ENCODE assay signal across 3 cellular contexts in the genomic region with DNA sequence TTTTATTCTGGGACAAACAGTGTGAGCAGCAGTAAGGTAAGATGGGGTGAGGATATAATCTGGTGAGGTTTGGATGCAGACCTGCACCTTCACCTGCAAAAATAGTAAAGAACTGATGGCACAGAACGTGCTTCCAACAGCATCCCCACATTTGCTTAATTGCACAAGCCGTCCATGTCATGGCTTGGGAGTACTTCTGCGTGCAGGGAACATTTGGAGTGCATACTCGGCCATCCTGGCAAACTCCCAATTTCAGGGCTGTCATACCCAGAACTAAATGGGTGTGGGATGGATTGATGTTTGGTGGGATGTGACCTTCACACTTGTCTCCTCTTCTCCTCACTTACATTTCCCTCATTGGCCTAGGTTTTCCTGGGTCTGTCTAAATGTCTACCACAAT.
"Had no signal": no experiment of that assay in that cellular context is flagged by ENCODE, and none has a peak within 500 bp of the region (broad histone marks: within the 10 kb centered on the region; RNA-seq: fewer than 3 reads in every experiment).

No MANE protein-coding gene starts in this region.

- DNase-seq: GDM1, GF-D8 had no signal

- ATAC-seq: GM12878 had no signal

- H3K4me3 ChIP-seq: GM12878 had no signal
